1 cellular context compared by ENCODE assay signal in genomic region chr5:178113841-178114324, GRCh38.
TF ChIP-seq lines count a peak whose summit lies in the region.

No MANE protein-coding gene starts in this region.

TF ChIP-seq in SK-N-SH, 30 proteins besides CTCF, POLR2A, EP300 and RAD21 (continued from another document):
- no peak for TF ChIP-seq USF1 (IDR thresholded peaks at IDR 0.05; ENCODE audit: borderline replicate concordance, low read depth)
- no peak for TF ChIP-seq GABPA (IDR thresholded peaks at IDR 0.05; ENCODE audit: low read depth)
- no peak for TF ChIP-seq FOSL2 (IDR thresholded peaks at IDR 0.05; ENCODE audit: borderline replicate concordance, low read depth)
- no peak for TF ChIP-seq FOXJ3 (CRISPR knock-in tag; IDR thresholded peaks at IDR 0.05)
- TF ChIP-seq PBX3 (IDR thresholded peaks at IDR 0.05), result no peak
- no peak for TF ChIP-seq JUND (IDR thresholded peaks at IDR 0.05)
